In genomic region chr20:1267161-1267560, GRCh38 we compare ENCODE assay signal across 10 cellular contexts. TPM values are rescaled to one million over a fixed set of nuclear protein-coding genes. Genes with fewer than 3 reads are reported as not detected.
A peak's percentile ranks its signal among the peaks of the same experiment; 100 is the strongest.
DNase-seq lines count a peak whose midpoint lies in the region; ATAC-seq and TF ChIP-seq lines count a peak whose summit lies in the region.
"Had no signal": no experiment of that assay in that cellular context is flagged by ENCODE, and none has a peak within 500 bp of the region (broad histone marks: within the 10 kb centered on the region; RNA-seq: fewer than 3 reads in every experiment).

No MANE protein-coding gene starts in this region.

- intact Hi-C loops in Panc1 (cut with micrococcal nuclease; ENCODE audit: unreplicated experiment) (no loop called here), esophagus muscularis mucosa (cut with DNase I) (no loop called here), mucosa of descending colon (cut with DNase I, micrococcal nuclease) (no loop called here)

- CTCF ChIA-PET in Panc1 (lab: Charles Lee): interaction anchor here (0.7 to 1.1 kb wide), 2 partner anchors 43 to 237 kb away, joined by 4 to 5 read pairs; no protein-coding TSS in a partner anchor

- in situ Hi-C loops in Panc1 (cut with HindIII; ENCODE audit: low pct_unique_long_range_greater_than_20kb, low sequenced_read_pairs): no loop called here

- H3K4me1 ChIP-seq in Panc1 (ENCODE audit: control insufficient read depth, insufficient read depth, low read length) (peaks cover 7% of the 10 kb centered on the region; the same call in 1 of the 2 replicates), esophagus muscularis mucosa (peaks cover 17 to 37% (median 24%) of the 10 kb centered on the region in 4 donors), rectal smooth muscle tissue (ENCODE audit: control insufficient read depth, insufficient read depth, low read length) (peaks cover 4% of the 10 kb centered on the region), mucosa of descending colon (ENCODE audit: low read depth) (peaks cover 5% of the 10 kb centered on the region)

- no peak for TF ChIP-seq POLR2A in esophagus muscularis mucosa (IDR thresholded peaks at IDR 0.05; ENCODE audit: low read depth)

- H3K36me3 ChIP-seq in Panc1 (ENCODE audit: control insufficient read depth, insufficient read depth, low read length) (no peaks in the 10 kb centered on the region), esophagus muscularis mucosa (peaks cover 0 to 7% (median 0%) of the 10 kb centered on the region in 4 donors), rectal smooth muscle tissue (ENCODE audit: control insufficient read depth, insufficient read depth, low read length) (no peaks in the 10 kb centered on the region), mucosa of descending colon (ENCODE audit: low read depth) (no peaks in the 10 kb centered on the region)
- H3K36me3 ChIP-seq: pancreas had no signal

- TF ChIP-seq EP300 in esophagus muscularis mucosa (IDR thresholded peaks at IDR 0.05): no peak

- H3K9me3 ChIP-seq in Panc1 (ENCODE audit: control insufficient read depth, insufficient read depth, low read depth, low read length) (no peaks in the 10 kb centered on the region), esophagus muscularis mucosa (no peaks in the 10 kb centered on the region), mucosa of descending colon (no peaks in the 10 kb centered on the region)
- H3K9me3 ChIP-seq: pancreas had no signal

- H3K4me3 ChIP-seq in Panc1 (ENCODE audit: low read depth in 2 of 2, low read length in 2 of 2): peak overlapping the region; percentile 59 to 60; a peak in 3 of 4 replicates
- peak overlapping the region; percentile 63 to 96 (median 95) for H3K4me3 ChIP-seq in esophagus muscularis mucosa
- H3K4me3 ChIP-seq in rectal smooth muscle tissue (ENCODE audit: low read length): peak overlapping the region; percentile 75
- no peak overlapping the region for H3K4me3 ChIP-seq in mucosa of descending colon

- no peak overlapping the region for H3K9ac ChIP-seq in rectal smooth muscle tissue (ENCODE audit: low read length)

- POLR2A ChIA-PET in Panc1 (lab: Charles Lee): no interaction called here

- ATAC-seq in Panc1 (0 out of 2 replicates have a peak, but pooled peaks have one; percentile 10), HG02588 (IDR thresholded peaks at IDR 0.05; ENCODE audit: unreplicated experiment) (no peak), mucosa of descending colon (no peak)

- 60% methylated on average over 8 of the region's 8 CpGs for WGBS in esophagus muscularis mucosa

- no peaks in the 10 kb centered on the region for H3K27me3 ChIP-seq in Panc1 (ENCODE audit: control insufficient read depth, insufficient read depth, low read length)
- H3K27me3 ChIP-seq in esophagus muscularis mucosa: no peaks in the 10 kb centered on the region
- H3K27me3 ChIP-seq in rectal smooth muscle tissue (ENCODE audit: control insufficient read depth, insufficient read depth, low read length): no peaks in the 10 kb centered on the region
- H3K27me3 ChIP-seq: pancreas had no signal

- no TSS peak for BruUV-seq in Panc1 (replicated peaks; lab: Mats Ljungman, UMichigan)

- H3K27ac ChIP-seq in Panc1 (ENCODE audit: low read length) (no peak overlapping the region), esophagus muscularis mucosa (replicated peaks in 1 of 4) (peak overlapping the region; percentile 73 to 82 (median 80)), rectal smooth muscle tissue (ENCODE audit: low read depth, low read length) (no peak overlapping the region)
- H3K27ac ChIP-seq: 22Rv1 had no signal

- TF ChIP-seq CTCF in Panc1 (IDR thresholded peaks at IDR 0.05): no peak
- no peak for TF ChIP-seq CTCF in esophagus muscularis mucosa (IDR thresholded peaks at IDR 0.05)
- no peak for TF ChIP-seq CTCF in mucosa of descending colon (IDR thresholded peaks at IDR 0.05)

- peak; percentile 34 for DNase-seq in DMS 273 (lab: John Stamatoyannopoulos, UW; ENCODE audit: unreplicated experiment)
- no peak for DNase-seq in DMS 273 treated with DMSO at 0.1 percent for 48 hours (lab: John Stamatoyannopoulos, UW)
- no peak for DNase-seq in Panc1 (ENCODE audit: low read depth, low spot score)
- DNase-seq in esophagus muscularis mucosa (ENCODE audit: extremely low spot score): no peak
- no peak for DNase-seq in mucosa of descending colon
- no peak for DNase-seq in RKO (ENCODE audit: low spot score)

RNA-seq across cellular contexts. Expression of gene SNPH, which starts 1.1 kb away (rescaled TPM):
- total RNA-seq in Panc1 (2021; ENCODE audit: unreplicated experiment) (6.4 TPM), esophagus muscularis mucosa (10 to 100 TPM in 3 of 4 donors, 1 to 10 TPM in 1; 9.6 to 29.5 (median 17.3) TPM), mucosa of descending colon (10 to 100 TPM in 1 of 3 donors, 1 to 10 TPM in 2; 1.1 to 11.7 (median 2.2) TPM)
- 8.1 TPM for polyA plus RNA-seq in Panc1 (2012; ENCODE audit: insufficient read length)

RNA-seq across cellular contexts. Expression of gene RAD21L1, which starts 41.3 kb away (rescaled TPM):
- total RNA-seq in Panc1 (2021; ENCODE audit: unreplicated experiment) (1.0 TPM), esophagus muscularis mucosa (not detected), mucosa of descending colon (not detected)
- 0.48 TPM for polyA plus RNA-seq in Panc1 (2012; ENCODE audit: insufficient read length)
- total RNA-seq: pancreas had no signal
- polyA plus RNA-seq: pancreas had no signal

Comparison
In these comparisons a context has a peak if more than half of its experiments do, and no peak if none do; other contexts are left out.
1. H3K27ac ChIP-seq: peak in esophagus muscularis mucosa (4 of 4); none in Panc1 (single experiment) and rectal smooth muscle tissue (single experiment).